In the genomic region with DNA sequence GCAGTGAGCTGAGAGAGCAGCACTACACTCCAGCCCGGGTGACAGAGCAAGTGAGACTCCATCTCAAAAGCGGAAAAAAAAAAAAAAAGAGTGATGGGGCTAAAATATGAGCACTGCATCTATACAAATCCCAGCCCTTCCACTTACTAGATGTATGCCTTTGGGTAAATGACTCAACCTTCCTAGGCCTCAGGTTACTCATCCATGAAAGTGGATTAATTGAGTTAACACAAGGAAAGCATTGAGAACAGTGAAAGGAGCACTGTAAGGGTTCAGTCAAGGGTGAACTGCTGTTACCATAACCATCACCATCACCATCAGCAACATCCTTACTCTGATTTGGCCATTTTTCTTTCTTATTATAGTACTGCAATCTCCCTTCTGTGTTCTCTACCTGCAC, we compare ENCODE assay signal across 19 cellular contexts.
A peak's percentile ranks its signal among the peaks of the same experiment; 100 is the strongest.
DNase-seq lines count a peak whose midpoint lies in the region; ATAC-seq and TF ChIP-seq lines count a peak whose summit lies in the region.
"Had no signal": no experiment of that assay in that cellular context is flagged by ENCODE, and none has a peak within 500 bp of the region (broad histone marks: within the 10 kb centered on the region; RNA-seq: fewer than 3 reads in every experiment).

No MANE protein-coding gene starts in this region.

- no TSS peak for BruUV-seq in OCI-LY7 (replicated peaks; lab: Mats Ljungman, UMichigan)

- no peaks in the 10 kb centered on the region for H3K79me2 ChIP-seq in OCI-LY7 (ENCODE audit: insufficient read depth, low read depth, low read length)

- H2AFZ ChIP-seq in OCI-LY7 (ENCODE audit: low read length): no peak overlapping the region

- H3K4me2 ChIP-seq in OCI-LY7 (ENCODE audit: low read length): no peak overlapping the region

- peak; percentile 31 for DNase-seq in COLO829 (ENCODE audit: low spot score)
- peak; percentile 38 for DNase-seq in M059J (ENCODE audit: low read depth)
- peak; percentile 20 for DNase-seq in epithelial cell of proximal tubule (ENCODE audit: low read depth)
- peak; percentile 19 for DNase-seq in non-pigmented ciliary epithelial cell (ENCODE audit: low read depth)
- no peak for DNase-seq in OCI-LY7 (ENCODE audit: low spot score)
- DNase-seq in activated CD4-positive, alpha-beta T cell treated with anti-CD3 and anti-CD28 coated beads, Interleukin-2, amount 50 U/mL, for 1 hour: no peak
- DNase-seq: AML-193, COR-L47, DMS153, HFFc6, KG1, NCI-H1092, NCI-H1694 treated with DMSO at 0.1 percent for 48 hours, NCI-H2107, NCI-H345, NCI-H526 had no signal

- TF ChIP-seq CTCF in epithelial cell of proximal tubule (conservative IDR thresholded peaks at IDR 0.05; ENCODE audit: low read depth, low read length) (no peak), OCI-LY7 (conservative IDR thresholded peaks at IDR 0.05; ENCODE audit: low read length) (no peak)

- no peak overlapping the region for H3K4me3 ChIP-seq in epithelial cell of proximal tubule (ENCODE audit: low read depth, low read length)
- no peak overlapping the region for H3K4me3 ChIP-seq in OCI-LY7 (ENCODE audit: low read depth, low read length, poor library complexity, severe bottlenecking)
- H3K4me3 ChIP-seq: SJSA1 had no signal

- no peaks in the 10 kb centered on the region for H3K9me3 ChIP-seq in OCI-LY7 (ENCODE audit: low read length)
- H3K9me3 ChIP-seq: SJSA1 had no signal

- no peaks in the 10 kb centered on the region for H3K36me3 ChIP-seq in OCI-LY7 (ENCODE audit: insufficient read depth, low read length)
- H3K36me3 ChIP-seq: SJSA1 had no signal

- no peaks in the 10 kb centered on the region for H3K9me2 ChIP-seq in OCI-LY7 (ENCODE audit: insufficient read depth, low read length)

- no peaks in the 10 kb centered on the region for H3K4me1 ChIP-seq in OCI-LY7 (ENCODE audit: insufficient read depth, low read length, poor library complexity, severe bottlenecking)
- H3K4me1 ChIP-seq: SJSA1 had no signal

- no peak for ATAC-seq in GM18517 (IDR thresholded peaks at IDR 0.05; ENCODE audit: unreplicated experiment)
- ATAC-seq: HepG2 had no signal

- POLR2A ChIA-PET in OCI-LY7 (lab: Charles Lee): no interaction called here

- H4K20me1 ChIP-seq in OCI-LY7 (ENCODE audit: insufficient read depth, low read length): no peaks in the 10 kb centered on the region

- H3K27ac ChIP-seq in OCI-LY7 (ENCODE audit: low read depth, low read length, poor library complexity, severe bottlenecking): no peak overlapping the region
- H3K27ac ChIP-seq: SJSA1 had no signal

- intact Hi-C loops in OCI-LY7 (cut with micrococcal nuclease; ENCODE audit: unreplicated experiment): no loop called here

- CTCF ChIA-PET in OCI-LY7 (lab: Charles Lee; ENCODE audit: unreplicated experiment): no interaction called here

Comparison
In these comparisons a context has a peak if more than half of its experiments do, and no peak if none do; other contexts are left out.
1. DNase-seq: peak in COLO829 (single experiment), M059J (single experiment), epithelial cell of proximal tubule (single experiment) and non-pigmented ciliary epithelial cell (single experiment); none in OCI-LY7 (single experiment) and activated CD4-positive, alpha-beta T cell treated with anti-CD3 and anti-CD28 coated beads, Interleukin-2, amount 50 U/mL, for 1 hour (single experiment).